ENCODE assay signal across 26 cellular contexts in genomic region chr16:62021295-62021694, GRCh38. TPM values are rescaled to one million over a fixed set of nuclear protein-coding genes. Genes with fewer than 3 reads are reported as not detected.
"Had no signal": no experiment of that assay in that cellular context is flagged by ENCODE, and none has a peak within 500 bp of the region (broad histone marks: within the 10 kb centered on the region; RNA-seq: fewer than 3 reads in every experiment).

No MANE protein-coding gene starts in this region.

- H3K4me1 ChIP-seq: esophagus squamous epithelium, parathyroid adenoma, right atrium auricular region, stomach had no signal

- H3K27me3 ChIP-seq: esophagus squamous epithelium, hepatocyte, right atrium auricular region, stomach had no signal

- ATAC-seq: activated CD4-positive, alpha-beta T cell treated with anti-CD3 and anti-CD28 coated beads for 36 hours; activated CD8-positive, alpha-beta memory T cell treated with anti-CD3 and anti-CD28 coated beads, Interleukin-2, amount 10 ng/mL, durations not matched to agents 7 days and 5 days; activated CD8-positive, alpha-beta T cell treated with anti-CD3 and anti-CD28 coated beads, Interleukin-2, amount 10 ng/mL, durations not matched to agents 7 days and 5 days; left ventricle myocardium superior; naive thymus-derived CD4-positive, alpha-beta T cell; stimulated activated naive B cell treated with anti-CD40 and anti-IgM and Interleukin-4, amounts not matched to agents 10 μg/mL and 1 μg/mL and 100 μg/mL, for 72 hours had no signal

- DNase-seq: activated CD4-positive, alpha-beta T cell treated with anti-CD3 and anti-CD28 coated beads for 36 hours; activated CD4-positive, CD25-positive, alpha-beta regulatory T cell; activated CD8-positive, alpha-beta memory T cell treated with anti-CD3 and anti-CD28 coated beads, Interleukin-2, amount 10 ng/mL, durations not matched to agents 7 days and 5 days; activated CD8-positive, alpha-beta T cell treated with anti-CD3 and anti-CD28 coated beads, Interleukin-2, amount 10 ng/mL, durations not matched to agents 7 days and 5 days; activated T-cell treated with anti-CD3 and anti-CD28 coated beads, Interleukin-2, amount 50 U/mL, for 48 hours; effector CD4-positive, alpha-beta T cell; esophagus squamous epithelium; foreskin melanocyte; islet precursor cell; left ventricle myocardium superior; naive thymus-derived CD4-positive, alpha-beta T cell; occipital lobe; stimulated activated CD4-positive, alpha-beta T cell treated with anti-CD3 and anti-CD28 coated beads, Interleukin-15, amount 100 ng/mL, for 24 hours; stimulated activated CD4-positive, alpha-beta T cell treated with anti-CD3 and anti-CD28 coated beads, Interleukin-2, amount 100 ng/mL, for 24 hours; stimulated activated naive B cell treated with anti-CD40 and anti-IgM and Interleukin-4, amounts not matched to agents 10 μg/mL and 1 μg/mL and 100 μg/mL, for 72 hours; stomach; T-helper 1 cell; tibial artery had no signal

- H3K9ac ChIP-seq: parathyroid adenoma had no signal

- H3K27ac ChIP-seq: epithelial cell of prostate, esophagus squamous epithelium, hepatocyte, parathyroid adenoma, right atrium auricular region, stomach, tibial artery had no signal

- H3K9me3 ChIP-seq: esophagus squamous epithelium, right atrium auricular region, stomach, tibial artery had no signal

- H3K4me2 ChIP-seq: hepatocyte had no signal

- H3K4me3 ChIP-seq: esophagus squamous epithelium, hepatocyte, right atrium auricular region, stomach, tibial artery had no signal

- H2AFZ ChIP-seq: hepatocyte, parathyroid adenoma had no signal

- H3K36me3 ChIP-seq: esophagus squamous epithelium, right atrium auricular region, stomach, tibial artery had no signal

- H3K79me2 ChIP-seq: hepatocyte, parathyroid adenoma had no signal

RNA-seq across cellular contexts. Expression of gene CDH8, which starts 14.9 kb away (rescaled TPM):
- total RNA-seq: activated CD4-positive, alpha-beta T cell treated with anti-CD3 and anti-CD28 coated beads for 36 hours; activated CD8-positive, alpha-beta memory T cell treated with anti-CD3 and anti-CD28 coated beads, Interleukin-2, amount 10 ng/mL, durations not matched to agents 7 days and 5 days; activated CD8-positive, alpha-beta T cell treated with anti-CD3 and anti-CD28 coated beads, Interleukin-2, amount 10 ng/mL, durations not matched to agents 7 days and 5 days; activated T-helper 2 cell treated with anti-CD3 and anti-CD28 coated beads, Interferon-gamma antibody, Interleukin-2, Interleukin-4, amounts not matched to agents 10 μg/mL and 5 μg/mL and 100 μg/mL, durations not matched to agents 14 hours and 24 hours and 36 hours; left ventricle myocardium superior; lung microvascular endothelial cell; pulmonary artery endothelial cell; right atrium auricular region had no signal
- polyA plus RNA-seq: adipose tissue; naive thymus-derived CD4-positive, alpha-beta T cell had no signal
